In the genomic region with DNA sequence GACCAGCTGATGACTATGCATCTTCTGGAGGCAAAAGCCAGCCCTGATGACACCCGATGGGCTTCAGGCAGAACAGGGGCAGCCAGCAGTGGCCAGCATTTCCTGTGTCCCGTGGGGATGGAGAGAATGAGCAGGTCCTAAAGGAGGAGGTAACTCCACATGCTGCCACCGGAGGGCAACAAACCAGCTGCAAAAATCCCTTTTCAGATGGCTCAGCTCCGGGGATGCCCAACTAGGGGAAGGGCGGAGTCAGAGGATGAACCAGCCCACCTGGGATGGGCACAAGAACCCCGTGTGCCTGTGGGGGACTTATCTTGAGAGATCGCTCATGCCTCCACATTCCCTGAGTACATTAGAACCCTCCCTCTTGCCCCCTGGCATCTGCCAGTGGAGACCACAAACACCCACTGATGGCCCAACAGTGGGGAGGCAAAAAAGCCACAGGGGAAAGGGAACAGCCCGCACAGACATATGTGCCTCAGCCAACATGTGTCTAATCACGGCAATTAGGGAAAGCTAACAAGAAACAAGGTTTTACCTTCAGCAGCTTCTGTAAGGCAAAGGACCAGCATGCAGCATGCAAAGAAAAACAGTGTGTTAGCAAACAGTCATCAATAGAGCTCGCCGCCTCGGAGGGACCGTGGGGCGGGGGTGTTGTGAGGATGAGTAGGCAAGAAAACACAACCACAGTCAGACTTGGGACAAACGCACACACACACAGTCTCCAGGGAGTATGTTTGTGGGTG, we compare ENCODE assay signal across 1 cellular context.
TF ChIP-seq lines count a peak whose summit lies in the region.

No MANE protein-coding gene starts in this region.

TF ChIP-seq in HEK293, 187 proteins besides CTCF, POLR2A, EP300 and RAD21 (continued from another document):
- TF ChIP-seq ZNF449 (tag by site-specific recombination; IDR thresholded peaks at IDR 0.05) = 0 out of 2 replicates have a peak, but pooled peaks have one; percentile 13
- TF ChIP-seq ZNF341 (tag by site-specific recombination; IDR thresholded peaks at IDR 0.05; ENCODE audit: low read depth) = peak; percentile 56
- TF ChIP-seq ZNF366 (tag by site-specific recombination; conservative IDR thresholded peaks at IDR 0.05) = 0 out of 2 replicates have a peak, but pooled peaks have one; percentile 35
